8 cellular contexts compared by ENCODE assay signal in genomic region chr11:96214745-96215093, GRCh38.
A peak's percentile ranks its signal among the peaks of the same experiment; 100 is the strongest.
DNase-seq lines count a peak whose midpoint lies in the region; ATAC-seq and TF ChIP-seq lines count a peak whose summit lies in the region.

No MANE protein-coding gene starts in this region.

- 58 to 60% methylated on average over 1 of the region's 1 CpG for WGBS in esophagus squamous epithelium, 2 donors

- H3K27me3 ChIP-seq in DND-41 (ENCODE audit: insufficient read depth, low read length, poor library complexity) (no peaks in the 10 kb centered on the region), PC-9 (ENCODE audit: insufficient read depth, low read depth) (no peaks in the 10 kb centered on the region), esophagus squamous epithelium (no peaks in the 10 kb centered on the region)

- TF ChIP-seq POLR2A in esophagus squamous epithelium (IDR thresholded peaks at IDR 0.05): no peak

- peak overlapping the region; percentile 59 for H3K9ac ChIP-seq in DND-41 (ENCODE audit: low read depth, low read length)

- H3K9me3 ChIP-seq in DND-41 (ENCODE audit: insufficient read depth, low read length, severe bottlenecking) (no peaks in the 10 kb centered on the region), PC-9 (ENCODE audit: insufficient read depth, low read depth) (no peaks in the 10 kb centered on the region), esophagus squamous epithelium (no peaks in the 10 kb centered on the region)

- H3K4me2 ChIP-seq in DND-41 (ENCODE audit: insufficient read depth, low read length): peak overlapping the region; percentile 55
- H3K4me2 ChIP-seq in PC-9: no peak overlapping the region

- intact Hi-C loops in PC-9 (cut with micrococcal nuclease; ENCODE audit: unreplicated experiment) (no loop called here), esophagus squamous epithelium (cut with DNase I) (no loop called here)

- H4K20me1 ChIP-seq in DND-41 (ENCODE audit: insufficient read depth, low read length) (no peaks in the 10 kb centered on the region), PC-9 (ENCODE audit: insufficient read depth) (no peaks in the 10 kb centered on the region)

- no peak for TF ChIP-seq CTCF in DND-41 (IDR thresholded peaks at IDR 0.05; ENCODE audit: borderline replicate concordance, extremely low read depth, low read length, poor library complexity, severe bottlenecking)
- TF ChIP-seq CTCF in PC-9 (conservative IDR thresholded peaks at IDR 0.05): no peak
- TF ChIP-seq CTCF in esophagus squamous epithelium (IDR thresholded peaks at IDR 0.05): no peak

- peak overlapping the region; percentile 95 for H3K27ac ChIP-seq in DND-41 (ENCODE audit: low read length)
- peak overlapping the region; percentile 38; the same call in 1 of the 2 replicates for H3K27ac ChIP-seq in PC-9
- peak overlapping the region; percentile 51 to 89 (median 76) for H3K27ac ChIP-seq in esophagus squamous epithelium
- H3K27ac ChIP-seq in skin epidermis: peak overlapping the region in 20 of 21 experiments; percentile 29 to 94 (median 79)

- no TSS peak for BruUV-seq in PC-9 (replicated peaks; lab: Mats Ljungman, UMichigan)

- H3K79me2 ChIP-seq in DND-41 (ENCODE audit: insufficient read depth, low read length): peaks cover 8% of the 10 kb centered on the region; the same call in 1 of the 2 replicates
- peaks cover 81% of the 10 kb centered on the region for H3K79me2 ChIP-seq in PC-9 (ENCODE audit: low read depth)

- POLR2A ChIA-PET in PC-9 (lab: Charles Lee; ENCODE audit: unreplicated experiment): interaction anchor here (0.6 to 0.7 kb wide), 2 partner anchors 121 to 128 kb away, joined by 7 to 8 read pairs; no protein-coding TSS in a partner anchor

- H3K4me3 ChIP-seq in DND-41 (ENCODE audit: low read depth in 1 of 2, low read length in 2 of 2): peak overlapping the region in 1 of 2 experiments; percentile 38; a peak in 1 of 4 replicates
- H3K4me3 ChIP-seq in PC-9: no peak overlapping the region
- H3K4me3 ChIP-seq in esophagus squamous epithelium: no peak overlapping the region
- H3K4me3 ChIP-seq in skin epidermis: no peak overlapping the region

- H3K9me2 ChIP-seq in PC-9 (ENCODE audit: insufficient read depth): no peaks in the 10 kb centered on the region

- ATAC-seq in DND-41 (ENCODE audit: insufficient read depth, low read depth) (no peak), GM19395 (IDR thresholded peaks at IDR 0.05; ENCODE audit: unreplicated experiment) (no peak)

- H3K4me1 ChIP-seq in DND-41 (ENCODE audit: insufficient read depth, low read length): peaks cover 63% of the 10 kb centered on the region
- peaks cover 40% of the 10 kb centered on the region for H3K4me1 ChIP-seq in PC-9 (replicated peaks; ENCODE audit: insufficient read depth)
- peaks cover 9 to 70% (median 36%) of the 10 kb centered on the region in 3 donors for H3K4me1 ChIP-seq in esophagus squamous epithelium

- CTCF ChIA-PET in PC-9 (lab: Charles Lee): interaction anchor here (0.7 kb wide), 1 partner anchor 160 kb away, joined by 3 read pairs; no protein-coding TSS in a partner anchor

- peaks cover 38% of the 10 kb centered on the region for H3F3A ChIP-seq in PC-9 (ENCODE audit: insufficient read depth, low read depth)

- DNase-seq in DND-41: no peak
- no peak for DNase-seq in PC-9
- DNase-seq in esophagus squamous epithelium (lab: John Stamatoyannopoulos, UW): no peak
- no peak for DNase-seq in NCI-H146 treated with DMSO at 0.1 percent for 48 hours (lab: John Stamatoyannopoulos, UW; ENCODE audit: unreplicated experiment)
- DNase-seq in NCI-H1417 treated with DMSO at 0.1 percent for 48 hours (lab: John Stamatoyannopoulos, UW): no peak
- DNase-seq in cerebellum (ENCODE audit: low spot score): no peak

- H2AFZ ChIP-seq in DND-41 (ENCODE audit: low read depth, low read length) (peak overlapping the region; percentile 77), PC-9 (no peak overlapping the region)

- H3K36me3 ChIP-seq in DND-41 (ENCODE audit: insufficient read depth, low read length): no peaks in the 10 kb centered on the region
- no peaks in the 10 kb centered on the region; the same call in 1 of the 2 replicates for H3K36me3 ChIP-seq in PC-9 (ENCODE audit: low read depth)
- H3K36me3 ChIP-seq in esophagus squamous epithelium: no peaks in the 10 kb centered on the region

Comparison
In these comparisons a context has a peak if more than half of its experiments do, and no peak if none do; other contexts are left out.
1. H3K27ac ChIP-seq: peak in every context shown above with its lines; median percentile 95 in DND-41; 79 in skin epidermis; 76 in esophagus squamous epithelium; 38 in PC-9.